In genomic region chr11:5004429-5005274, GRCh38 we compare ENCODE assay signal across 8 cellular contexts. TPM values are rescaled to one million over a fixed set of nuclear protein-coding genes. Genes with fewer than 3 reads are reported as not detected.
DNase-seq lines count a peak whose midpoint lies in the region; ATAC-seq lines count a peak whose summit lies in the region.

No MANE protein-coding gene starts in this region.

- DNase-seq in COLO829 (ENCODE audit: low spot score) (peak; percentile 14), NCI-H2196 treated with DMSO at 0.1 percent for 48 hours (lab: John Stamatoyannopoulos, UW; ENCODE audit: unreplicated experiment) (peak; percentile 55), adipocyte (ENCODE audit: low read depth) (peak; percentile 76), hippocampal formation (lab: John Stamatoyannopoulos, UW) (peak; percentile 1 to 32)
- peak in 2 of 3 donors; percentile 1 to 12 for DNase-seq in stimulated activated CD4-positive, alpha-beta T cell treated with anti-CD3 and anti-CD28 coated beads, Interleukin-12 subunit alpha, Interleukin-12 subunit beta, amount 100 ng/mL, for 48 hours (ENCODE audit: low read depth in 2 of 3, low spot score in 1 of 3)
- no peak for DNase-seq in stimulated activated effector memory CD8-positive, alpha-beta T cell treated with anti-CD3 and anti-CD28 coated beads, Interleukin-12 subunit alpha, Interleukin-12 subunit beta, amount 100 ng/mL, for 72 hours (ENCODE audit: low spot score in 2 of 2)

- no peaks in the 10 kb centered on the region for H3K4me1 Mint-ChIP-seq in stimulated activated effector memory CD8-positive, alpha-beta T cell treated with anti-CD3 and anti-CD28 coated beads, Interleukin-12 subunit alpha, Interleukin-12 subunit beta, amount 100 ng/mL, for 72 hours
- H3K4me1 Mint-ChIP-seq in activated T-helper 17 cell treated with anti-CD3 and anti-CD28 coated beads, Interleukin-2, amount 50 U/mL, for 72 hours, result no peaks in the 10 kb centered on the region

- H3K9me3 Mint-ChIP-seq in stimulated activated effector memory CD8-positive, alpha-beta T cell treated with anti-CD3 and anti-CD28 coated beads, Interleukin-12 subunit alpha, Interleukin-12 subunit beta, amount 100 ng/mL, for 72 hours, result no peaks in the 10 kb centered on the region
- no peaks in the 10 kb centered on the region for H3K9me3 Mint-ChIP-seq in activated T-helper 17 cell treated with anti-CD3 and anti-CD28 coated beads, Interleukin-2, amount 50 U/mL, for 72 hours

- H3K36me3 ChIP-seq in adipocyte (ENCODE audit: control insufficient read depth, insufficient read depth, low read length, severe bottlenecking), result no peaks in the 10 kb centered on the region

- ATAC-seq in GM21381 (IDR thresholded peaks at IDR 0.05; ENCODE audit: unreplicated experiment), result peak; percentile 51
- ATAC-seq in stimulated activated effector memory CD8-positive, alpha-beta T cell treated with anti-CD3 and anti-CD28 coated beads, Interleukin-12 subunit alpha, Interleukin-12 subunit beta, amount 100 ng/mL, for 72 hours, result no peak
- ATAC-seq in activated T-helper 17 cell treated with anti-CD3 and anti-CD28 coated beads, Interleukin-2, amount 50 U/mL, for 72 hours (replicated peaks), result no peak

- H3K4me3 Mint-ChIP-seq in stimulated activated effector memory CD8-positive, alpha-beta T cell treated with anti-CD3 and anti-CD28 coated beads, Interleukin-12 subunit alpha, Interleukin-12 subunit beta, amount 100 ng/mL, for 72 hours, result no peak overlapping the region
- no peak overlapping the region for H3K4me3 Mint-ChIP-seq in activated T-helper 17 cell treated with anti-CD3 and anti-CD28 coated beads, Interleukin-2, amount 50 U/mL, for 72 hours

- H3K4me1 ChIP-seq in adipocyte (ENCODE audit: control insufficient read depth, insufficient read depth, low read length), result no peaks in the 10 kb centered on the region

- no peak overlapping the region for H3K27ac Mint-ChIP-seq in stimulated activated effector memory CD8-positive, alpha-beta T cell treated with anti-CD3 and anti-CD28 coated beads, Interleukin-12 subunit alpha, Interleukin-12 subunit beta, amount 100 ng/mL, for 72 hours
- no peak overlapping the region for H3K27ac Mint-ChIP-seq in activated T-helper 17 cell treated with anti-CD3 and anti-CD28 coated beads, Interleukin-2, amount 50 U/mL, for 72 hours

- peaks cover 23% of the 10 kb centered on the region for H3K27me3 ChIP-seq in adipocyte (replicated peaks; ENCODE audit: control insufficient read depth, insufficient read depth, low read length)

- no peak overlapping the region for H3K9ac ChIP-seq in adipocyte (ENCODE audit: low read length)

- no peaks in the 10 kb centered on the region for H3K36me3 Mint-ChIP-seq in stimulated activated effector memory CD8-positive, alpha-beta T cell treated with anti-CD3 and anti-CD28 coated beads, Interleukin-12 subunit alpha, Interleukin-12 subunit beta, amount 100 ng/mL, for 72 hours
- no peaks in the 10 kb centered on the region for H3K36me3 Mint-ChIP-seq in activated T-helper 17 cell treated with anti-CD3 and anti-CD28 coated beads, Interleukin-2, amount 50 U/mL, for 72 hours (ENCODE audit: low read depth)

- H3K27me3 Mint-ChIP-seq in activated T-helper 17 cell treated with anti-CD3 and anti-CD28 coated beads, Interleukin-2, amount 50 U/mL, for 72 hours, result peaks cover 4% of the 10 kb centered on the region

- H3K4me3 ChIP-seq in adipocyte (ENCODE audit: low read length), result no peak overlapping the region

- no peaks in the 10 kb centered on the region for H3K9me3 ChIP-seq in adipocyte (ENCODE audit: control insufficient read depth, low read length)

RNA-seq across cellular contexts. Expression of gene OR51L1, which starts 10.0 kb away (rescaled TPM):
- not detected for total RNA-seq in activated T-helper 17 cell treated with anti-CD3 and anti-CD28 coated beads, Interleukin-2, amount 50 U/mL, for 72 hours

RNA-seq across cellular contexts. Expression of gene OR52J3, which starts 41.7 kb away (rescaled TPM):
- not detected for total RNA-seq in activated T-helper 17 cell treated with anti-CD3 and anti-CD28 coated beads, Interleukin-2, amount 50 U/mL, for 72 hours

RNA-seq across cellular contexts. Expression of gene OR51A2, which starts 49.1 kb away (rescaled TPM):
- not detected for total RNA-seq in activated T-helper 17 cell treated with anti-CD3 and anti-CD28 coated beads, Interleukin-2, amount 50 U/mL, for 72 hours

RNA-seq across cellular contexts. Expression of gene OR52E2, which starts 54.8 kb away (rescaled TPM):
- total RNA-seq in activated T-helper 17 cell treated with anti-CD3 and anti-CD28 coated beads, Interleukin-2, amount 50 U/mL, for 72 hours, result not detected

RNA-seq across cellular contexts. Expression of gene OR51A4, which starts 57.2 kb away (rescaled TPM):
- not detected for total RNA-seq in activated T-helper 17 cell treated with anti-CD3 and anti-CD28 coated beads, Interleukin-2, amount 50 U/mL, for 72 hours

Comparison
In these comparisons a context has a peak if more than half of its experiments do, and no peak if none do; other contexts are left out.
1. DNase-seq: peak in COLO829 (single experiment), NCI-H2196 treated with DMSO at 0.1 percent for 48 hours (single experiment), adipocyte (single experiment), hippocampal formation (2 of 2) and stimulated activated CD4-positive, alpha-beta T cell treated with anti-CD3 and anti-CD28 coated beads, Interleukin-12 subunit alpha, Interleukin-12 subunit beta, amount 100 ng/mL, for 48 hours (2 of 3); none in stimulated activated effector memory CD8-positive, alpha-beta T cell treated with anti-CD3 and anti-CD28 coated beads, Interleukin-12 subunit alpha, Interleukin-12 subunit beta, amount 100 ng/mL, for 72 hours (0 of 2).